In genomic region chr7:45711161-45711490, GRCh38 we compare ENCODE assay signal across 25 cellular contexts.
"Had no signal": no experiment of that assay in that cellular context is flagged by ENCODE, and none has a peak within 500 bp of the region (broad histone marks: within the 10 kb centered on the region; RNA-seq: fewer than 3 reads in every experiment).

No MANE protein-coding gene starts in this region.

- FAIRE-seq: bronchial epithelial cell had no signal

- DNase-seq: activated CD4-positive, alpha-beta T cell treated with anti-CD3 and anti-CD28 coated beads, Interleukin-2, amount 10 ng/mL, durations not matched to agents 7 days and 5 days; activated CD4-positive, CD25-positive, alpha-beta regulatory T cell treated with anti-CD3 and anti-CD28 coated beads, Interleukin-2, amount 50 U/mL, for 72 hours; activated CD8-positive, alpha-beta memory T cell treated with anti-CD3 and anti-CD28 coated beads, Interleukin-2, amount 10 ng/mL, durations not matched to agents 7 days and 5 days; activated naive CD8-positive, alpha-beta T cell treated with anti-CD3 and anti-CD28 coated beads, Interleukin-2, amount 50 U/mL, for 24 hours; activated T-cell treated with anti-CD3 and anti-CD28 coated beads for 4 hours; amniotic stem cell; body of pancreas; central memory CD4-positive, alpha-beta T cell; IMR-90; KG1; MV-4-11; NCI-H1105; NCI-H1436; NCI-H1694 treated with DMSO at 0.1 percent for 48 hours; NCI-H2081; NCI-H446; NCI-H524; PC-3; SHP77; T-helper 17 cell; T-helper 9 cell had no signal

- H3K4me3 ChIP-seq: ascending aorta, body of pancreas, SJSA1 had no signal

- H3K36me3 ChIP-seq: ascending aorta, SJSA1 had no signal

- H3K27ac ChIP-seq: ascending aorta, body of pancreas, SJSA1 had no signal

- H3K27me3 ChIP-seq: ascending aorta, body of pancreas had no signal

- H3K9me3 ChIP-seq: ascending aorta, body of pancreas, SJSA1 had no signal

- ATAC-seq: activated naive CD8-positive, alpha-beta T cell treated with anti-CD3 and anti-CD28 coated beads, Interleukin-2, amount 50 U/mL, for 24 hours; body of pancreas; PC-3; T-helper 17 cell; WTC11 had no signal

- H3K4me1 ChIP-seq: ascending aorta, body of pancreas, SJSA1 had no signal
